Comparison of ENCODE assay signal across 1 cellular context in genomic region chr3:105354429-105354828, GRCh38.
TF ChIP-seq lines count a peak whose summit lies in the region.

No MANE protein-coding gene starts in this region.

TF ChIP-seq in WTC11, 78 proteins besides CTCF, POLR2A, EP300 and RAD21 (continued from another document):
- TF ChIP-seq STAT6 (CRISPR knock-in tag; conservative IDR thresholded peaks at IDR 0.05; ENCODE audit: low read depth), result no peak
- TF ChIP-seq E2F1 (CRISPR knock-in tag; IDR thresholded peaks at IDR 0.05), result no peak
